In genomic region chr16:13968835-13969234, GRCh38 we compare ENCODE assay signal across 1 cellular context.
TF ChIP-seq lines count a peak whose summit lies in the region.

No MANE protein-coding gene starts in this region.

TF ChIP-seq in GM23338, 12 proteins besides CTCF, POLR2A, EP300 and RAD21 (continued from another document):
- TF ChIP-seq, protein P1, sequence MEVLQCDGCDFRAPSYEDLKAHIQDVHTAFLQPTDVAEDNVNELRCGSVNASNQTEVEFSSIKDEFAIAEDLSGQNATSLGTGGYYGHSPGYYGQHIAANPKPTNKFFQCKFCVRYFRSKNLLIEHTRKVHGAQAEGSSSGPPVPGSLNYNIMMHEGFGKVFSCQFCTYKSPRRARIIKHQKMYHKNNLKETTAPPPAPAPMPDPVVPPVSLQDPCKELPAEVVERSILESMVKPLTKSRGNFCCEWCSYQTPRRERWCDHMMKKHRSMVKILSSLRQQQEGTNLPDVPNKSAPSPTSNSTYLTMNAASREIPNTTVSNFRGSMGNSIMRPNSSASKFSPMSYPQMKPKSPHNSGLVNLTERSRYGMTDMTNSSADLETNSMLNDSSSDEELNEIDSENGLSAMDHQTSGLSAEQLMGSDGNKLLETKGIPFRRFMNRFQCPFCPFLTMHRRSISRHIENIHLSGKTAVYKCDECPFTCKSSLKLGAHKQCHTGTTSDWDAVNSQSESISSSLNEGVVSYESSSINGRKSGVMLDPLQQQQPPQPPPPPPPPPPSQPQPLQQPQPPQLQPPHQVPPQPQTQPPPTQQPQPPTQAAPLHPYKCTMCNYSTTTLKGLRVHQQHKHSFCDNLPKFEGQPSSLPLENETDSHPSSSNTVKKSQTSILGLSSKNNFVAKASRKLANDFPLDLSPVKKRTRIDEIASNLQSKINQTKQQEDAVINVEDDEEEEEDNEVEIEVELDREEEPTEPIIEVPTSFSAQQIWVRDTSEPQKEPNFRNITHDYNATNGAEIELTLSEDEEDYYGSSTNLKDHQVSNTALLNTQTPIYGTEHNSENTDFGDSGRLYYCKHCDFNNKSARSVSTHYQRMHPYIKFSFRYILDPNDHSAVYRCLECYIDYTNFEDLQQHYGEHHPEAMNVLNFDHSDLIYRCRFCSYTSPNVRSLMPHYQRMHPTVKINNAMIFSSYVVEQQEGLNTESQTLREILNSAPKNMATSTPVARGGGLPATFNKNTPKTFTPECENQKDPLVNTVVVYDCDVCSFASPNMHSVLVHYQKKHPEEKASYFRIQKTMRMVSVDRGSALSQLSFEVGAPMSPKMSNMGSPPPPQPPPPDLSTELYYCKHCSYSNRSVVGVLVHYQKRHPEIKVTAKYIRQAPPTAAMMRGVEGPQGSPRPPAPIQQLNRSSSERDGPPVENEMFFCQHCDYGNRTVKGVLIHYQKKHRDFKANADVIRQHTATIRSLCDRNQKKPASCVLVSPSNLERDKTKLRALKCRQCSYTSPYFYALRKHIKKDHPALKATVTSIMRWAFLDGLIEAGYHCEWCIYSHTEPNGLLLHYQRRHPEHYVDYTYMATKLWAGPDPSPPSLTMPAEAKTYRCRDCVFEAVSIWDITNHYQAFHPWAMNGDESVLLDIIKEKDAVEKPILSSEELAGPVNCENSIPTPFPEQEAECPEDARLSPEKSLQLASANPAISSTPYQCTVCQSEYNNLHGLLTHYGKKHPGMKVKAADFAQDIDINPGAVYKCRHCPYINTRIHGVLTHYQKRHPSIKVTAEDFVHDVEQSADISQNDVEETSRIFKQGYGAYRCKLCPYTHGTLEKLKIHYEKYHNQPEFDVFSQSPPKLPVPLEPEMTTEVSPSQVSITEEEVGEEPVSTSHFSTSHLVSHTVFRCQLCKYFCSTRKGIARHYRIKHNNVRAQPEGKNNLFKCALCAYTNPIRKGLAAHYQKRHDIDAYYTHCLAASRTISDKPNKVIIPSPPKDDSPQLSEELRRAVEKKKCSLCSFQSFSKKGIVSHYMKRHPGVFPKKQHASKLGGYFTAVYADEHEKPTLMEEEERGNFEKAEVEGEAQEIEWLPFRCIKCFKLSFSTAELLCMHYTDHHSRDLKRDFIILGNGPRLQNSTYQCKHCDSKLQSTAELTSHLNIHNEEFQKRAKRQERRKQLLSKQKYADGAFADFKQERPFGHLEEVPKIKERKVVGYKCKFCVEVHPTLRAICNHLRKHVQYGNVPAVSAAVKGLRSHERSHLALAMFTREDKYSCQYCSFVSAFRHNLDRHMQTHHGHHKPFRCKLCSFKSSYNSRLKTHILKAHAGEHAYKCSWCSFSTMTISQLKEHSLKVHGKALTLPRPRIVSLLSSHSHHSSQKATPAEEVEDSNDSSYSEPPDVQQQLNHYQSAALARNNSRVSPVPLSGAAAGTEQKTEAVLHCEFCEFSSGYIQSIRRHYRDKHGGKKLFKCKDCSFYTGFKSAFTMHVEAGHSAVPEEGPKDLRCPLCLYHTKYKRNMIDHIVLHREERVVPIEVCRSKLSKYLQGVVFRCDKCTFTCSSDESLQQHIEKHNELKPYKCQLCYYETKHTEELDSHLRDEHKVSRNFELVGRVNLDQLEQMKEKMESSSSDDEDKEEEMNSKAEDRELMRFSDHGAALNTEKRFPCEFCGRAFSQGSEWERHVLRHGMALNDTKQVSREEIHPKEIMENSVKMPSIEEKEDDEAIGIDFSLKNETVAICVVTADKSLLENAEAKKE (CRISPR knock-in tag; IDR thresholded peaks at IDR 0.05) = no peak
- TF ChIP-seq JUNB (IDR thresholded peaks at IDR 0.05; ENCODE audit: unreplicated experiment) = no peak
- no peak for TF ChIP-seq REST (IDR thresholded peaks at IDR 0.05; ENCODE audit: unreplicated experiment)
TF ChIP-seq in GM23338: peak in this region for 0.
